ENCODE assay signal across 14 cellular contexts in the genomic region with DNA sequence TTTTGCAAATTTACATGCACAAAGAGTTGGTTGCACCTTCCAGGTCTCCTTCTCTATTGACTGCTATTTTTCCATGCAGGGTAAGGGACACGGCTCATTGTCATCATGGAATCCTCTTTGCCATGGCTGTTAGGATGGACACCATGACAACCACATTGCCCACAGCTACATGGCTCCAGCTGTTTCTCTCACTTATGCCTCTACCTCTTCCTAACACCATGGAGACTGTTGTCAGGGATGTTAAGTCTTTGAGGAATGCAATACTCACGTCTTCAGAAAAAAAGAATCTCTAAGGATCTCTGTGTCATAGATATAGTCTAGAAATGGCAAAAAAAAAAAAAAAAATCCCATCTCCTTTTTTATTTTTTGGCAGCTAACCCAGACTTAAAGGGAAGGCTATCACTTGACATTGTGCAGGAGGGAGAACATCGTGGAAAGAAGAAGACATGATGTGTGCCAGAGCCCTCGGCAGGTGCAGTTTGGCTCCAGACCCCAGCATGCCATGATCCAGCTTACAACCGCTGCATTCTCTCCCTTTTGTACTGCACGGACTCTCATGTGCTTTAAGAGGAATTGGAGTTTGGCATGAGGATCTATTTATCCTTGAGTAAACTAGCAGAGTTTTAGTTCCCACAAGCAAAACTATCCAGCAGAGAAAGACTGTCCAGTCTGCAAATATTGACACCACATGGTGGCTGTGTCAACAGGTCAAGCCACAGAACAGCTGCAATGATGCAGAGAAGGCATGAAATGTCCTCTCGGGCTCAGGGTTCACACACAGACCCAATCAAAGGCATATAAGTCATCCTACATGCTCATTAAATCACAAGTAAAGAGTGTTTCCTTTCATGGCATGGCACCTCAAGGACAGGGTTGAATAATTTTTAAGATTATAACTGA.
A peak's percentile ranks its signal among the peaks of the same experiment; 100 is the strongest.
DNase-seq lines count a peak whose midpoint lies in the region; ATAC-seq, FAIRE-seq and TF ChIP-seq lines count a peak whose summit lies in the region.
"Had no signal": no experiment of that assay in that cellular context is flagged by ENCODE, and none has a peak within 500 bp of the region (broad histone marks: within the 10 kb centered on the region; RNA-seq: fewer than 3 reads in every experiment).

No MANE protein-coding gene starts in this region.

- H3K4me3 ChIP-seq in prostate gland (no peak overlapping the region), H7 (ENCODE audit: insufficient read depth, low read depth, low read length) (no peak overlapping the region)
- H3K4me3 ChIP-seq: suprapubic skin had no signal

- no peaks in the 10 kb centered on the region for H3K9me3 ChIP-seq in prostate gland
- H3K9me3 ChIP-seq: suprapubic skin had no signal

- 27% methylated on average over 7 of the region's 7 CpGs for WGBS in prostate gland

- ATAC-seq in HG03565 (IDR thresholded peaks at IDR 0.05; ENCODE audit: unreplicated experiment) (no peak), GM19023 (IDR thresholded peaks at IDR 0.05; ENCODE audit: unreplicated experiment) (no peak), GM18867 (IDR thresholded peaks at IDR 0.05; ENCODE audit: unreplicated experiment) (no peak)
- ATAC-seq: activated CD8-positive, alpha-beta T cell treated with anti-CD3 and anti-CD28 coated beads, Interleukin-2, amount 10 ng/mL, durations not matched to agents 7 days and 5 days; activated naive CD4-positive, alpha-beta T cell treated with anti-CD3 and anti-CD28 coated beads, Interleukin-2, amount 50 U/mL, for 72 hours; natural killer cell treated with Interleukin-12 subunit alpha and Interleukin-12 subunit beta and Interleukin-15 and Interleukin-18, amount 100 ng/mL, for 72 hours had no signal

- no peak overlapping the region for H3K27ac ChIP-seq in prostate gland
- H3K27ac ChIP-seq: suprapubic skin had no signal

- no peak for TF ChIP-seq POLR2A in prostate gland (IDR thresholded peaks at IDR 0.05)

- intact Hi-C loops in prostate gland (cut with DNase I): no loop called here

- H3K27me3 ChIP-seq in prostate gland (replicated peaks; ENCODE audit: insufficient read depth): no peaks in the 10 kb centered on the region
- H3K27me3 ChIP-seq in H7 (ENCODE audit: control insufficient read depth, insufficient read depth, low read length): no peaks in the 10 kb centered on the region

- no peaks in the 10 kb centered on the region for H3K36me3 ChIP-seq in prostate gland
- no peaks in the 10 kb centered on the region for H3K36me3 ChIP-seq in H7 (replicated peaks; ENCODE audit: control insufficient read depth, insufficient read depth, low read length)
- H3K36me3 ChIP-seq: suprapubic skin had no signal

- FAIRE-seq in RCC 7860 (lab: Jason Lieb, UNC): peak; percentile 99
- FAIRE-seq: D721Med had no signal

- no peak for TF ChIP-seq CTCF in prostate gland (IDR thresholded peaks at IDR 0.05)

- DNase-seq in GM04504 (ENCODE audit: low read depth) (peak; percentile 32), RCC 7860 (ENCODE audit: low spot score) (peak; percentile 89), foreskin melanocyte (peak; percentile 8), prostate gland (ENCODE audit: low spot score) (peak; percentile 17), H7 (no peak)
- DNase-seq: activated CD8-positive, alpha-beta T cell treated with anti-CD3 and anti-CD28 coated beads, Interleukin-2, amount 10 ng/mL, durations not matched to agents 7 days and 5 days; NCI-H446 treated with DMSO at 0.1 percent for 48 hours had no signal

- H3K4me1 ChIP-seq in prostate gland (replicated peaks): no peaks in the 10 kb centered on the region
- H3K4me1 ChIP-seq: suprapubic skin had no signal
